Comparison of ENCODE assay signal across 11 cellular contexts in genomic region chr7:25846722-25847121, GRCh38.
A peak's percentile ranks its signal among the peaks of the same experiment; 100 is the strongest.
DNase-seq lines count a peak whose midpoint lies in the region; ATAC-seq and FAIRE-seq lines count a peak whose summit lies in the region.
"Had no signal": no experiment of that assay in that cellular context is flagged by ENCODE, and none has a peak within 500 bp of the region (broad histone marks: within the 10 kb centered on the region; RNA-seq: fewer than 3 reads in every experiment).

No MANE protein-coding gene starts in this region.

- H3K27ac ChIP-seq in ACC112 (ENCODE audit: low read depth, low read length) = peak overlapping the region; percentile 97
- H3K27ac ChIP-seq: BLaER1 had no signal

- H3K79me2 ChIP-seq in ACC112 (ENCODE audit: control insufficient read depth, insufficient read depth, low read length, unreplicated experiment) = no peaks in the 10 kb centered on the region

- H3K36me3 ChIP-seq in ACC112 (ENCODE audit: insufficient read depth, low read length) = no peaks in the 10 kb centered on the region
- H3K36me3 ChIP-seq: BLaER1 had no signal

- ATAC-seq in GM21723 (IDR thresholded peaks at IDR 0.05; ENCODE audit: unreplicated experiment) = no peak
- no peak for ATAC-seq in GM18870 (IDR thresholded peaks at IDR 0.05; ENCODE audit: unreplicated experiment)
- ATAC-seq: naive thymus-derived CD4-positive, alpha-beta T cell had no signal

- peak overlapping the region; percentile 6 for H2AFZ ChIP-seq in ACC112 (ENCODE audit: low read length, unreplicated experiment)

- DNase-seq in NCI-H226 = peak; percentile 66
- DNase-seq in myocyte (ENCODE audit: low read depth) = peak; percentile 93
- no peak for DNase-seq in NCI-H524 (lab: John Stamatoyannopoulos, UW)
- no peak for DNase-seq in NOMO-1 treated with dmso at 0.1 percent for 144 hours (lab: John Stamatoyannopoulos, UW; ENCODE audit: unreplicated experiment)
- DNase-seq: cerebellar nuclear complex; naive thymus-derived CD4-positive, alpha-beta T cell had no signal

- no peaks in the 10 kb centered on the region for H3K27me3 ChIP-seq in ACC112 (ENCODE audit: insufficient read depth, low read length)

- peaks cover 58% of the 10 kb centered on the region for H3K4me1 ChIP-seq in ACC112 (ENCODE audit: control insufficient read depth, insufficient read depth, low read length, unreplicated experiment)

- H3K4me3 ChIP-seq in ACC112 (ENCODE audit: low read depth, low read length) = peak overlapping the region; percentile 8; the same call in 1 of the 2 replicates
- H3K4me3 ChIP-seq: BLaER1 had no signal

- FAIRE-seq in endometrium (lab: Jason Lieb, UNC) = peak; percentile 96

Comparison
In these comparisons a context has a peak if more than half of its experiments do, and no peak if none do; other contexts are left out.
1. DNase-seq: peak in NCI-H226 (single experiment) and myocyte (single experiment); none in NCI-H524 (0 of 2) and NOMO-1 treated with dmso at 0.1 percent for 144 hours (single experiment).